1 cellular context compared by ENCODE assay signal in the genomic region with DNA sequence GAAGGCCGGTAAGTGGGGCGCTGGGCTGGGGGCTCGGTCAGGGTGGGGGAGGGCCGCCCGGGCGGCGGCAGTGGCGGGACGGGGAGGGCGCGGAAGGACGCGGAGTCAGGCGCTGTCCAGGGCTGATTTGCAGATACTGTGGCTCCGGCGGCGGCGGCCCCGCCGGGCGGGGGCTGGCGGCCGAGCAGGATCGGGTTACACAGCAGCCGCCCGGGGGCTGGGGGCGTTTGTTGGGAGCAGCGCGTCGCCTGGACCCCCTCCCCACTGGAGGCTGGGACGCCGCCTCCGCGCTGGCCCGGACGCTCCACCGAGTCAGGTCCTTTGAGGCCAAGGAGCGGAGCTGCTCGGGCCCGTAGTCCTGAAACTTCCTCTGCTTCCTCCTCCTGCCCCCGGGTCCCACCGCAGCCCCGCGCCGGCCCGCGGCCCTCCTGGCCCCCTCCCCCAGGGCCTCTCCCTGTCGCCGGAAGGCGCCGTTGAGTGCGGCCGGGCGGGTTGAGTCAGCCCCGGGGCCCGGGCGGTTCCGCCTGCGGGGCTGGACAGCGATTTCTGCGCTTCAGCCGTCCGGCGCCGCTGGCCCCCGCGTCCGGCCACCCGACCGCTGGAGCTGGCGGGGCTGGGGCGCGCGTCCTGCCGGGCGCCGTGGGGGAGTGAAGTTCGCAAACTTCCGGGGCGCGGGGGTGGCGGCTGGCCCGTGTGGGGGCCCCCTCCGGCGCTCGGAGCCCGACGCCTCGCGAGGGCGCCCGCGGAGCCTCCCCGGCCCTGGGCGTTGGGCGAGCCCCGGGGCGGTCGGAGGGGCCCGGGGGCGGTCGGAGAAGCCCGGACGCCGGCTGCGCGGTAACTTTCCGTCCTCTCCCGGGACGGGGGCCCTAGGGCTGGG.
TF ChIP-seq lines count a peak whose summit lies in the region.

No MANE protein-coding gene starts in this region.

TF ChIP-seq in GM12878, 131 proteins besides CTCF, POLR2A, EP300 and RAD21 (continued from another document and continues in another):
- no peak for TF ChIP-seq NBN (IDR thresholded peaks at IDR 0.05)
- no peak for TF ChIP-seq TARDBP (IDR thresholded peaks at IDR 0.05; ENCODE audit: borderline replicate concordance)
- 0 out of 2 replicates have a peak, but pooled peaks have one; percentile 3 for TF ChIP-seq YY1 (IDR thresholded peaks at IDR 0.05; ENCODE audit: low read depth, low read length)
- TF ChIP-seq SIN3A (IDR thresholded peaks at IDR 0.05; ENCODE audit: low read depth, low read length): peak; percentile 52; the same call in 1 of the 2 replicates
- no peak for TF ChIP-seq RCOR1 (conservative IDR thresholded peaks at IDR 0.05; ENCODE audit: low read depth, low read length)
- TF ChIP-seq ZNF384 (IDR thresholded peaks at IDR 0.05; ENCODE audit: borderline replicate concordance, low read depth, low read length): no peak
- no peak for TF ChIP-seq USF2 (IDR thresholded peaks at IDR 0.05; ENCODE audit: borderline replicate concordance, low read depth, low read length)
- no peak for TF ChIP-seq SREBF1 (IDR thresholded peaks at IDR 0.05; ENCODE audit: low read length)
- TF ChIP-seq STAT3 (IDR thresholded peaks at IDR 0.05; ENCODE audit: low read depth, low read length): no peak
- no peak for TF ChIP-seq ZNF274 (IDR thresholded peaks at IDR 0.05; ENCODE audit: insufficient read depth, insufficient read length)
- TF ChIP-seq HDGF (IDR thresholded peaks at IDR 0.05): no peak
- TF ChIP-seq GATAD2B (conservative IDR thresholded peaks at IDR 0.05; ENCODE audit: low read depth): peak; percentile 92
- TF ChIP-seq NR2C1 (IDR thresholded peaks at IDR 0.05): peak; percentile 49
- TF ChIP-seq HDAC6 (IDR thresholded peaks at IDR 0.05; ENCODE audit: unreplicated experiment): no peak
- TF ChIP-seq NR2F1 (conservative IDR thresholded peaks at IDR 0.05): peak; percentile 76
- no peak for TF ChIP-seq KLF5 (IDR thresholded peaks at IDR 0.05; ENCODE audit: partially characterized antibody)
- TF ChIP-seq ZBTB40 (IDR thresholded peaks at IDR 0.05; ENCODE audit: borderline replicate concordance): no peak
- TF ChIP-seq, protein P1, sequence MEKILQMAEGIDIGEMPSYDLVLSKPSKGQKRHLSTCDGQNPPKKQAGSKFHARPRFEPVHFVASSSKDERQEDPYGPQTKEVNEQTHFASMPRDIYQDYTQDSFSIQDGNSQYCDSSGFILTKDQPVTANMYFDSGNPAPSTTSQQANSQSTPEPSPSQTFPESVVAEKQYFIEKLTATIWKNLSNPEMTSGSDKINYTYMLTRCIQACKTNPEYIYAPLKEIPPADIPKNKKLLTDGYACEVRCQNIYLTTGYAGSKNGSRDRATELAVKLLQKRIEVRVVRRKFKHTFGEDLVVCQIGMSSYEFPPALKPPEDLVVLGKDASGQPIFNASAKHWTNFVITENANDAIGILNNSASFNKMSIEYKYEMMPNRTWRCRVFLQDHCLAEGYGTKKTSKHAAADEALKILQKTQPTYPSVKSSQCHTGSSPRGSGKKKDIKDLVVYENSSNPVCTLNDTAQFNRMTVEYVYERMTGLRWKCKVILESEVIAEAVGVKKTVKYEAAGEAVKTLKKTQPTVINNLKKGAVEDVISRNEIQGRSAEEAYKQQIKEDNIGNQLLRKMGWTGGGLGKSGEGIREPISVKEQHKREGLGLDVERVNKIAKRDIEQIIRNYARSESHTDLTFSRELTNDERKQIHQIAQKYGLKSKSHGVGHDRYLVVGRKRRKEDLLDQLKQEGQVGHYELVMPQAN (conservative IDR thresholded peaks at IDR 0.05): peak; percentile 91
- no peak for TF ChIP-seq NFYA (IDR thresholded peaks at IDR 0.05; ENCODE audit: borderline replicate concordance, low read depth, low read length)
- no peak for TF ChIP-seq ESRRA (IDR thresholded peaks at IDR 0.05; ENCODE audit: low read length)
- TF ChIP-seq, protein P2, sequence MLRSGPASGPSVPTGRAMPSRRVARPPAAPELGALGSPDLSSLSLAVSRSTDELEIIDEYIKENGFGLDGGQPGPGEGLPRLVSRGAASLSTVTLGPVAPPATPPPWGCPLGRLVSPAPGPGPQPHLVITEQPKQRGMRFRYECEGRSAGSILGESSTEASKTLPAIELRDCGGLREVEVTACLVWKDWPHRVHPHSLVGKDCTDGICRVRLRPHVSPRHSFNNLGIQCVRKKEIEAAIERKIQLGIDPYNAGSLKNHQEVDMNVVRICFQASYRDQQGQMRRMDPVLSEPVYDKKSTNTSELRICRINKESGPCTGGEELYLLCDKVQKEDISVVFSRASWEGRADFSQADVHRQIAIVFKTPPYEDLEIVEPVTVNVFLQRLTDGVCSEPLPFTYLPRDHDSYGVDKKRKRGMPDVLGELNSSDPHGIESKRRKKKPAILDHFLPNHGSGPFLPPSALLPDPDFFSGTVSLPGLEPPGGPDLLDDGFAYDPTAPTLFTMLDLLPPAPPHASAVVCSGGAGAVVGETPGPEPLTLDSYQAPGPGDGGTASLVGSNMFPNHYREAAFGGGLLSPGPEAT (IDR thresholded peaks at IDR 0.05; ENCODE audit: low read depth): no peak
- no peak for TF ChIP-seq MYB (IDR thresholded peaks at IDR 0.05; ENCODE audit: borderline replicate concordance, low read depth, low read length)
- TF ChIP-seq IRF4 (IDR thresholded peaks at IDR 0.05; ENCODE audit: low read depth, low read length): no peak
- TF ChIP-seq FOS (IDR thresholded peaks at IDR 0.05; ENCODE audit: borderline replicate concordance, extremely low read depth, insufficient read length): no peak
- peak in 1 of 2 experiments; percentile 44; a peak in 1 of 4 replicates for TF ChIP-seq BHLHE40 (IDR thresholded peaks at IDR 0.05; ENCODE audit: borderline replicate concordance in 1 of 2, low read depth in 2 of 2, low read length in 1 of 2)
- TF ChIP-seq, protein P3, sequence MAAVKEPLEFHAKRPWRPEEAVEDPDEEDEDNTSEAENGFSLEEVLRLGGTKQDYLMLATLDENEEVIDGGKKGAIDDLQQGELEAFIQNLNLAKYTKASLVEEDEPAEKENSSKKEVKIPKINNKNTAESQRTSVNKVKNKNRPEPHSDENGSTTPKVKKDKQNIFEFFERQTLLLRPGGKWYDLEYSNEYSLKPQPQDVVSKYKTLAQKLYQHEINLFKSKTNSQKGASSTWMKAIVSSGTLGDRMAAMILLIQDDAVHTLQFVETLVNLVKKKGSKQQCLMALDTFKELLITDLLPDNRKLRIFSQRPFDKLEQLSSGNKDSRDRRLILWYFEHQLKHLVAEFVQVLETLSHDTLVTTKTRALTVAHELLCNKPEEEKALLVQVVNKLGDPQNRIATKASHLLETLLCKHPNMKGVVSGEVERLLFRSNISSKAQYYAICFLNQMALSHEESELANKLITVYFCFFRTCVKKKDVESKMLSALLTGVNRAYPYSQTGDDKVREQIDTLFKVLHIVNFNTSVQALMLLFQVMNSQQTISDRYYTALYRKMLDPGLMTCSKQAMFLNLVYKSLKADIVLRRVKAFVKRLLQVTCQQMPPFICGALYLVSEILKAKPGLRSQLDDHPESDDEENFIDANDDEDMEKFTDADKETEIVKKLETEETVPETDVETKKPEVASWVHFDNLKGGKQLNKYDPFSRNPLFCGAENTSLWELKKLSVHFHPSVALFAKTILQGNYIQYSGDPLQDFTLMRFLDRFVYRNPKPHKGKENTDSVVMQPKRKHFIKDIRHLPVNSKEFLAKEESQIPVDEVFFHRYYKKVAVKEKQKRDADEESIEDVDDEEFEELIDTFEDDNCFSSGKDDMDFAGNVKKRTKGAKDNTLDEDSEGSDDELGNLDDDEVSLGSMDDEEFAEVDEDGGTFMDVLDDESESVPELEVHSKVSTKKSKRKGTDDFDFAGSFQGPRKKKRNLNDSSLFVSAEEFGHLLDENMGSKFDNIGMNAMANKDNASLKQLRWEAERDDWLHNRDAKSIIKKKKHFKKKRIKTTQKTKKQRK (IDR thresholded peaks at IDR 0.05; ENCODE audit: low read depth, low read length): no peak
- no peak; the same call in none of the 2 replicates for TF ChIP-seq HCFC1 (IDR thresholded peaks at IDR 0.05; ENCODE audit: low read length)
- TF ChIP-seq, protein P4, sequence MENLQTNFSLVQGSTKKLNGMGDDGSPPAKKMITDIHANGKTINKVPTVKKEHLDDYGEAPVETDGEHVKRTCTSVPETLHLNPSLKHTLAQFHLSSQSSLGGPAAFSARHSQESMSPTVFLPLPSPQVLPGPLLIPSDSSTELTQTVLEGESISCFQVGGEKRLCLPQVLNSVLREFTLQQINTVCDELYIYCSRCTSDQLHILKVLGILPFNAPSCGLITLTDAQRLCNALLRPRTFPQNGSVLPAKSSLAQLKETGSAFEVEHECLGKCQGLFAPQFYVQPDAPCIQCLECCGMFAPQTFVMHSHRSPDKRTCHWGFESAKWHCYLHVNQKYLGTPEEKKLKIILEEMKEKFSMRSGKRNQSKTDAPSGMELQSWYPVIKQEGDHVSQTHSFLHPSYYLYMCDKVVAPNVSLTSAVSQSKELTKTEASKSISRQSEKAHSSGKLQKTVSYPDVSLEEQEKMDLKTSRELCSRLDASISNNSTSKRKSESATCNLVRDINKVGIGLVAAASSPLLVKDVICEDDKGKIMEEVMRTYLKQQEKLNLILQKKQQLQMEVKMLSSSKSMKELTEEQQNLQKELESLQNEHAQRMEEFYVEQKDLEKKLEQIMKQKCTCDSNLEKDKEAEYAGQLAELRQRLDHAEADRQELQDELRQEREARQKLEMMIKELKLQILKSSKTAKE (IDR thresholded peaks at IDR 0.05; ENCODE audit: low read depth, poor library complexity, severe bottlenecking): no peak
- no peak for TF ChIP-seq FOXM1 (IDR thresholded peaks at IDR 0.05; ENCODE audit: low read depth, low read length)
- TF ChIP-seq EGR1 (IDR thresholded peaks at IDR 0.05; ENCODE audit: borderline replicate concordance in 1 of 2, low read depth in 2 of 2, low read length in 2 of 2): peak in 1 of 2 experiments; percentile 91; a peak in 2 of 3 replicates
- TF ChIP-seq SMC3 (IDR thresholded peaks at IDR 0.05; ENCODE audit: borderline replicate concordance, low read length): no peak
- peak; percentile 82 for TF ChIP-seq ZBTB11 (CRISPR knock-in tag; IDR thresholded peaks at IDR 0.05)
- no peak for TF ChIP-seq EZH2 (IDR thresholded peaks at IDR 0.05; ENCODE audit: borderline replicate concordance, control insufficient read depth, low read depth, low read length)
- peak; percentile 83; the same call in 1 of the 2 replicates for TF ChIP-seq DPF2 (IDR thresholded peaks at IDR 0.05)
- TF ChIP-seq YBX1 (IDR thresholded peaks at IDR 0.05): no peak
